ENCODE assay signal across 23 cellular contexts in genomic region chr13:20424959-20425358, GRCh38.
DNase-seq lines count a peak whose midpoint lies in the region; ATAC-seq and TF ChIP-seq lines count a peak whose summit lies in the region.
"Had no signal": no experiment of that assay in that cellular context is flagged by ENCODE, and none has a peak within 500 bp of the region (broad histone marks: within the 10 kb centered on the region; RNA-seq: fewer than 3 reads in every experiment).

No MANE protein-coding gene starts in this region.

- in situ Hi-C loops in KBM-7 (cut with MboI; ENCODE audit: low pct_unique_long_range_greater_than_20kb, low sequenced_read_pairs), result no loop called here

- DNase-seq in KBM-7 (peak; percentile 88), endodermal cell (no peak), neural progenitor cell (ENCODE audit: low spot score) (no peak), WERI-Rb-1 (no peak), PC-9 (no peak)
- DNase-seq in activated effector memory CD4-positive, alpha-beta T cell treated with anti-CD3 and anti-CD28 coated beads, Interleukin-2, amount 50 U/mL, for 16 hours, result no peak
- DNase-seq: activated CD8-positive, alpha-beta T cell treated with anti-CD3 and anti-CD28 coated beads for 36 hours; activated T-cell treated with anti-CD3 and anti-CD28 coated beads, Interleukin-2, amount 50 U/mL, for 24 hours; dermis blood vessel endothelial cell; NCI-H2029; NCI-H446; Right ventricle myocardium superior; stimulated activated CD4-positive, alpha-beta T cell treated with anti-CD3 and anti-CD28 coated beads, Interleukin-15, amount 100 ng/mL, for 24 hours; T-helper 1 cell had no signal

- no peaks in the 10 kb centered on the region for H3K36me3 Mint-ChIP-seq in endodermal cell (ENCODE audit: low read depth)
- H3K36me3 Mint-ChIP-seq in neural progenitor cell, result no peaks in the 10 kb centered on the region

- CTCF ChIA-PET in PC-9 (lab: Charles Lee), result no interaction called here

- WGBS in endodermal cell (ENCODE audit: insufficient coverage in 1 of 2, insufficient read length in 1 of 2), 2 experiments, result 88 to 96% methylated on average over 9 to 11 of the region's 11 CpGs

- no peaks in the 10 kb centered on the region; the same call in 1 of the 2 replicates for H3K36me3 ChIP-seq in BLaER1
- no peaks in the 10 kb centered on the region for H3K36me3 ChIP-seq in endodermal cell (ENCODE audit: control insufficient read depth, insufficient read depth, low read length)
- H3K36me3 ChIP-seq in neural progenitor cell, result no peaks in the 10 kb centered on the region
- no peaks in the 10 kb centered on the region for H3K36me3 ChIP-seq in WERI-Rb-1
- H3K36me3 ChIP-seq in PC-9 (ENCODE audit: low read depth), result no peaks in the 10 kb centered on the region

- no peaks in the 10 kb centered on the region for H3K4me1 Mint-ChIP-seq in endodermal cell
- peaks cover 7% of the 10 kb centered on the region for H3K4me1 Mint-ChIP-seq in neural progenitor cell

- H4K20me1 ChIP-seq in BLaER1 (no peaks in the 10 kb centered on the region), neural progenitor cell (ENCODE audit: low read depth) (no peaks in the 10 kb centered on the region), PC-9 (ENCODE audit: insufficient read depth) (no peaks in the 10 kb centered on the region)

- H3K4me3 ChIP-seq in BLaER1 (peak overlapping the region; percentile 53), endodermal cell (ENCODE audit: low read length) (no peak overlapping the region), neural progenitor cell (no peak overlapping the region), WERI-Rb-1 (ENCODE audit: low read depth, low read length) (no peak overlapping the region), PC-9 (no peak overlapping the region)
- H3K4me3 ChIP-seq: gastroesophageal sphincter, tibial nerve had no signal

- peak overlapping the region; percentile 93 for H3K4me2 ChIP-seq in BLaER1
- H3K4me2 ChIP-seq in neural progenitor cell, result no peak overlapping the region
- H3K4me2 ChIP-seq in PC-9, result no peak overlapping the region

- H3K4me1 ChIP-seq in BLaER1 (peaks cover 56% of the 10 kb centered on the region), endodermal cell (ENCODE audit: control insufficient read depth, insufficient read depth, low read length) (no peaks in the 10 kb centered on the region), neural progenitor cell (peaks cover 8% of the 10 kb centered on the region), PC-9 (replicated peaks; ENCODE audit: insufficient read depth) (peaks cover 15% of the 10 kb centered on the region)

- H3K4me3 Mint-ChIP-seq in endodermal cell, result no peak overlapping the region
- no peak overlapping the region for H3K4me3 Mint-ChIP-seq in neural progenitor cell
- H3K4me3 Mint-ChIP-seq: activated CD8-positive, alpha-beta T cell treated with anti-CD3 and anti-CD28 coated beads for 36 hours; activated naive CD4-positive, alpha-beta T cell treated with anti-CD3 and anti-CD28 coated beads, Interleukin-2, amount 50 U/mL, for 24 hours; activated T-cell treated with anti-CD3 and anti-CD28 coated beads, Interleukin-2, amount 50 U/mL, for 24 hours; memory B cell; stimulated activated effector memory CD8-positive, alpha-beta T cell treated with anti-CD3 and anti-CD28 coated beads, Interleukin-12 subunit alpha, Interleukin-12 subunit beta, amount 100 ng/mL, for 72 hours had no signal

- no TSS peak for BruUV-seq in PC-9 (replicated peaks; lab: Mats Ljungman, UMichigan)

- H3K27me3 Mint-ChIP-seq in endodermal cell (ENCODE audit: insufficient read depth) (peaks cover 4% of the 10 kb centered on the region), neural progenitor cell (ENCODE audit: insufficient read depth, low read depth) (peaks cover 5% of the 10 kb centered on the region)
- H3K27me3 Mint-ChIP-seq: activated CD8-positive, alpha-beta T cell treated with anti-CD3 and anti-CD28 coated beads for 36 hours; activated naive CD4-positive, alpha-beta T cell treated with anti-CD3 and anti-CD28 coated beads, Interleukin-2, amount 50 U/mL, for 24 hours; activated T-cell treated with anti-CD3 and anti-CD28 coated beads, Interleukin-2, amount 50 U/mL, for 24 hours; memory B cell had no signal

- H3K9me3 ChIP-seq in BLaER1 (no peaks in the 10 kb centered on the region; the same call in 1 of the 2 replicates), endodermal cell (ENCODE audit: control insufficient read depth, low read length) (no peaks in the 10 kb centered on the region), neural progenitor cell (ENCODE audit: low read depth) (no peaks in the 10 kb centered on the region), WERI-Rb-1 (ENCODE audit: severe bottlenecking) (peaks cover 2% of the 10 kb centered on the region), PC-9 (ENCODE audit: insufficient read depth, low read depth) (no peaks in the 10 kb centered on the region)
- H3K9me3 ChIP-seq: gastroesophageal sphincter, tibial nerve had no signal

- TF ChIP-seq CTCF in endodermal cell (conservative IDR thresholded peaks at IDR 0.05), result no peak
- no peak for TF ChIP-seq CTCF in neural progenitor cell (IDR thresholded peaks at IDR 0.05)
- no peak for TF ChIP-seq CTCF in WERI-Rb-1 (IDR thresholded peaks at IDR 0.05; ENCODE audit: low read depth, low read length)
- TF ChIP-seq CTCF in PC-9 (conservative IDR thresholded peaks at IDR 0.05), result no peak

- no peak for ATAC-seq in HG02588 (IDR thresholded peaks at IDR 0.05; ENCODE audit: unreplicated experiment)
- ATAC-seq: gastroesophageal sphincter; HCT116; stimulated activated effector memory CD8-positive, alpha-beta T cell treated with anti-CD3 and anti-CD28 coated beads, Interleukin-12 subunit alpha, Interleukin-12 subunit beta, amount 100 ng/mL, for 72 hours had no signal

- H3K79me2 ChIP-seq in neural progenitor cell (ENCODE audit: low read depth) (no peaks in the 10 kb centered on the region), PC-9 (ENCODE audit: low read depth) (no peaks in the 10 kb centered on the region)

- peak overlapping the region; percentile 89 for H3K27ac ChIP-seq in BLaER1
- H3K27ac ChIP-seq in endodermal cell (ENCODE audit: low read depth, low read length), result peak overlapping the region; percentile 30
- no peak overlapping the region for H3K27ac ChIP-seq in neural progenitor cell
- H3K27ac ChIP-seq in WERI-Rb-1, result no peak overlapping the region
- no peak overlapping the region for H3K27ac ChIP-seq in PC-9
- H3K27ac ChIP-seq: gastroesophageal sphincter, VCaP had no signal

- intact Hi-C loops in PC-9 (cut with micrococcal nuclease; ENCODE audit: unreplicated experiment), result no loop called here

- H3K27me3 ChIP-seq in BLaER1, result no peaks in the 10 kb centered on the region
- no peaks in the 10 kb centered on the region for H3K27me3 ChIP-seq in endodermal cell (ENCODE audit: control insufficient read depth, insufficient read depth, low read length, poor library complexity, severe bottlenecking)
- no peaks in the 10 kb centered on the region for H3K27me3 ChIP-seq in neural progenitor cell
- peaks cover 65% of the 10 kb centered on the region for H3K27me3 ChIP-seq in WERI-Rb-1 (ENCODE audit: insufficient read depth, low read depth, severe bottlenecking)
- H3K27me3 ChIP-seq in PC-9 (ENCODE audit: insufficient read depth, low read depth), result no peaks in the 10 kb centered on the region
- H3K27me3 ChIP-seq: gastroesophageal sphincter, tibial nerve had no signal

- no peak overlapping the region for H2AFZ ChIP-seq in neural progenitor cell (replicated peaks)
- no peak overlapping the region for H2AFZ ChIP-seq in PC-9

- no peaks in the 10 kb centered on the region for H3K9me2 ChIP-seq in PC-9 (ENCODE audit: insufficient read depth)

- POLR2A ChIA-PET in PC-9 (lab: Charles Lee; ENCODE audit: unreplicated experiment), result no interaction called here

- H3F3A ChIP-seq in neural progenitor cell (ENCODE audit: low read depth), result no peaks in the 10 kb centered on the region
- peaks cover 15% of the 10 kb centered on the region for H3F3A ChIP-seq in PC-9 (ENCODE audit: insufficient read depth, low read depth)

- peak overlapping the region; percentile 67 for H3K9ac ChIP-seq in BLaER1
- H3K9ac ChIP-seq in endodermal cell (ENCODE audit: extremely low read depth, low read length, poor library complexity, severe bottlenecking), result no peak overlapping the region
- no peak overlapping the region for H3K9ac ChIP-seq in neural progenitor cell

- H3K27ac Mint-ChIP-seq in endodermal cell (no peak overlapping the region), neural progenitor cell (peak overlapping the region; percentile 22)
- H3K27ac Mint-ChIP-seq: activated CD8-positive, alpha-beta T cell treated with anti-CD3 and anti-CD28 coated beads for 36 hours; activated naive CD4-positive, alpha-beta T cell treated with anti-CD3 and anti-CD28 coated beads, Interleukin-2, amount 50 U/mL, for 24 hours; activated T-cell treated with anti-CD3 and anti-CD28 coated beads, Interleukin-2, amount 50 U/mL, for 24 hours; memory B cell; stimulated activated effector memory CD8-positive, alpha-beta T cell treated with anti-CD3 and anti-CD28 coated beads, Interleukin-12 subunit alpha, Interleukin-12 subunit beta, amount 100 ng/mL, for 72 hours had no signal

- H3K9me3 Mint-ChIP-seq in endodermal cell, result no peaks in the 10 kb centered on the region
- H3K9me3 Mint-ChIP-seq in neural progenitor cell, result no peaks in the 10 kb centered on the region
- H3K9me3 Mint-ChIP-seq: activated CD8-positive, alpha-beta T cell treated with anti-CD3 and anti-CD28 coated beads for 36 hours; activated naive CD4-positive, alpha-beta T cell treated with anti-CD3 and anti-CD28 coated beads, Interleukin-2, amount 50 U/mL, for 24 hours; activated T-cell treated with anti-CD3 and anti-CD28 coated beads, Interleukin-2, amount 50 U/mL, for 24 hours; memory B cell; stimulated activated effector memory CD8-positive, alpha-beta T cell treated with anti-CD3 and anti-CD28 coated beads, Interleukin-12 subunit alpha, Interleukin-12 subunit beta, amount 100 ng/mL, for 72 hours had no signal

Comparison
In these comparisons a context has a peak if more than half of its experiments do, and no peak if none do; other contexts are left out.
1. H3K27ac ChIP-seq: peak in BLaER1 (single experiment) and endodermal cell (single experiment); none in neural progenitor cell (single experiment), WERI-Rb-1 (single experiment) and PC-9 (single experiment).